Comparison of ENCODE assay signal across 36 cellular contexts in the genomic region with DNA sequence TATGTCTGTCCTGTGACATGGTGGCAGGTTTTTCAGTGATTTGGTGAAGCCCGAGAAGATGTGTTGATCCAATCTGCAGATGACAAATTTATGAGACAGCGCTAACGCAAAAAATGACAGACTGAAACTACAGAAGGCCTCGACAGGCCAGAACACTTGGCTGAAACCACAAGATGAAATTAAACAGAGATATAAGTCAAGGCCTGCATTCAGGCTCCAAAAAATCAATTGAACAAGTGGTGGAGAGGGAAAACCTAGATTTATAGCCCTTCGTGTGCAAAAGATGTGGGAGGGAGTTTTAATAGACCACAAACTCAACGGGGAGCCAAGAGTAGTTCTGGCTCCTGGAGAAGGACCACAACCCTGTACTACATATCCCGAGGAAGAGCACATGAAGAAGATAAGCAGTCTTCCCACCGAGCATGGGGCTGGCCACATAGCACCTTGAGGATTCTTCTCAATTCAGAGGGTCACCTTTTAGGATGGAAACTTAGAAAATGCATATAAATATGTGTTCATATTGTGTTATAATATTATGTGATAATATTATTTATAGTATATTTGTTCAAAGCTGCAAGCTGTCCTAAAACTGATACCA.
"Had no signal": no experiment of that assay in that cellular context is flagged by ENCODE, and none has a peak within 500 bp of the region (broad histone marks: within the 10 kb centered on the region; RNA-seq: fewer than 3 reads in every experiment).

No MANE protein-coding gene starts in this region.

- H3K4me3 ChIP-seq: MG63 had no signal

- DNase-seq: Karpas-422, Kasumi-1, MG63, MM.1S, MV-4-11, NCI-H1048, NCI-H1092, NCI-H1092 treated with DMSO at 0.1 percent for 48 hours, NCI-H1105, NCI-H1105 treated with DMSO at 0.1 percent for 48 hours, NCI-H1417, NCI-H1417 treated with DMSO at 0.1 percent for 48 hours, NCI-H1436, NCI-H1436 treated with DMSO at 0.1 percent for 48 hours, NCI-H146, NCI-H1694, NCI-H1694 treated with DMSO at 0.1 percent for 48 hours, NCI-H187, NCI-H187 treated with DMSO at 0.1 percent for 48 hours, NCI-H1930, NCI-H2029, NCI-H2029 treated with DMSO at 0.1 percent for 48 hours, NCI-H2081, NCI-H2081 treated with DMSO at 0.1 percent for 48 hours, NCI-H2107, NCI-H2171, NCI-H2171 treated with DMSO at 0.1 percent for 48 hours, NCI-H2227 treated with DMSO at 0.1 percent for 48 hours, NCI-H226, NCI-H345, NCI-H446, NCI-H446 treated with DMSO at 0.1 percent for 48 hours, NCI-H510A, NCI-H510A treated with DMSO at 0.1 percent for 48 hours, NCI-H524, NCI-H524 treated with DMSO at 0.1 percent for 48 hours had no signal

- H3K27me3 ChIP-seq: MG63 had no signal

- H3K9me3 ChIP-seq: MG63 had no signal

- H3K36me3 ChIP-seq: MG63 had no signal
